8 cellular contexts compared by ENCODE assay signal in the genomic region with DNA sequence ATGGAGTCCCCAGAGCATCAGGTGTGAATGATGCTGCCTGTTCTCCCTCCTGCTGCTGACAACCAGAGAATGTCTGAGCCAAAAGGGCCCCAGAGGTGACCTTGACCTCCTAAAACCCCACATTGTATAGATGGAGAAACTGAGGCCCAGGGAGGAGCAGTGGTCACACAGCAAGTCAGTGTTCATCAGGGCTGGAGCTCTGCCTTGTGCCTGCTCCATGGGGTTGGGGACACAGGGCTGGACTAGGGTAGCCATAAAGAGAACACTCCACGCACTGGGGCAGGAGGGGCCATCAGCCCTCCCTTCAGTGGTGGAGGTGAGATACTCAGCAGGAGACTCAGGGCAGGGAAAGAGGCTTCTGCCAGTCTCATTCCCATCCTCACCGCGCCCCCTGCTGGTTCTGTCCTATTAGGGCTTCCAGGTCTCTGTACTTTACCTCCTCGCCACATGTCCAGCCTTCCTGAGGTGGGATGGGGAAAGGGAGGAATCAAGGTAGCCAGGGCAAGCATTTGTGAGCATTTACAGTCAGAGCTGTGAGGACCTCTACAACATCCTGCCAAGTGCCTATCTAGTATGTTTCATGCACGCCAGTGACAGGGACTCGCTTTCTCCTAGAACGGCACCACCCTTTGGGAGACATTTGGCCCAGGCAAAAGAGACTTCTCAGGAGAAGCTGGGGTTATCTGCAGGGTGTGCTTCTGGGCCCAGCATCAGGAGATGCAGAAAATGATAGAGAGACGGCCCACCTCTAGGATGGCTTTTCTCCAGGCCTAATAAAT. TPM values are rescaled to one million over a fixed set of nuclear protein-coding genes. Genes with fewer than 3 reads are reported as not detected.
A peak's percentile ranks its signal among the peaks of the same experiment; 100 is the strongest.
DNase-seq lines count a peak whose midpoint lies in the region; ATAC-seq, FAIRE-seq and TF ChIP-seq lines count a peak whose summit lies in the region.

No MANE protein-coding gene starts in this region.

- no peak overlapping the region for H2AFZ ChIP-seq in H1 (ENCODE audit: low read length)

- FAIRE-seq in GM18507 (lab: Jason Lieb, UNC) (peak; percentile 50), H1 (lab: Jason Lieb, UNC) (no peak)

- H3K4me2 ChIP-seq in H1 (ENCODE audit: insufficient read depth in 1 of 2, low read depth in 2 of 2, low read length in 2 of 2), result no peak overlapping the region

- WGBS in H1 (ENCODE audit: extremely low coverage in 1 of 2, insufficient coverage in 1 of 2, insufficient read length in 1 of 2, insufficient replicate concordance in 2 of 2, low coverage in 1 of 2, low lambda C conversion rate in 2 of 2, missing lambda C conversion rate in 1 of 2), 2 experiments, result 63% methylated on average over 8 of the region's 8 CpGs; no CpG with 5 or more reads in 1 of the 2 experiments

- H3K23ac ChIP-seq in H1 (ENCODE audit: insufficient read length), result no peak overlapping the region

- ATAC-seq in HG03135 (IDR thresholded peaks at IDR 0.05; ENCODE audit: unreplicated experiment), result no peak

- intact Hi-C loops in A673 (cut with micrococcal nuclease; ENCODE audit: unreplicated experiment), result loop anchor here (1.0 kb wide), 1 partner anchor 103 kb away; no protein-coding TSS in a partner anchor

- H4K8ac ChIP-seq in H1 (ENCODE audit: extremely low read depth, insufficient read depth, low read length), result no peak overlapping the region

- no peak overlapping the region for H2BK20ac ChIP-seq in H1 (ENCODE audit: low read length)

- no peak overlapping the region for H3K56ac ChIP-seq in H1 (replicated peaks; ENCODE audit: insufficient read length, low read depth, low read length)

- DNase-seq in A673 (ENCODE audit: low spot score), result peak; percentile 74
- peak; percentile 36 for DNase-seq in GM18507 (ENCODE audit: extremely low spot score, insufficient read length, low read depth)
- peak; percentile 28 for DNase-seq in NCI-H526 treated with DMSO at 0.1 percent for 48 hours (lab: John Stamatoyannopoulos, UW)
- DNase-seq in activated CD8-positive, alpha-beta memory T cell treated with anti-CD3 and anti-CD28 coated beads for 4 hours (ENCODE audit: low read depth in 2 of 2), result peak; percentile 18 to 22
- DNase-seq in H1 (ENCODE audit: low read depth in 1 of 2, low spot score in 2 of 2), result peak; percentile 39 to 93
- peak; percentile 18 for DNase-seq in midbrain (lab: John Stamatoyannopoulos, UW)
- peak; percentile 89 for DNase-seq in stimulated activated CD8-positive, alpha-beta memory T cell treated with anti-CD3 and anti-CD28 coated beads, Interleukin-4, amount 100 ng/mL, for 48 hours

- H2BK120ac ChIP-seq in H1 (replicated peaks; ENCODE audit: low read depth, low read length), result no peak overlapping the region

- H3K4me3 ChIP-seq in A673 (ENCODE audit: low read depth, low read length, poor library complexity, severe bottlenecking), result no peak overlapping the region
- no peak overlapping the region for H3K4me3 ChIP-seq in H1 (ENCODE audit: extremely low read depth in 1 of 4, insufficient read depth in 2 of 4, low read depth in 3 of 4, low read length in 4 of 4)

- no peak overlapping the region for H2AK5ac ChIP-seq in H1 (ENCODE audit: low read depth, low read length)

- no peak overlapping the region for H3K18ac ChIP-seq in H1 (ENCODE audit: extremely low read depth, low read length)

- no peak overlapping the region for H3K4ac ChIP-seq in H1 (replicated peaks; ENCODE audit: insufficient read length, low read depth, low read length)

- H2BK5ac ChIP-seq in H1 (ENCODE audit: low read depth, low read length), result no peak overlapping the region

- H3K36me3 ChIP-seq in A673 (ENCODE audit: insufficient read depth, low read length, poor library complexity, severe bottlenecking), result no peaks in the 10 kb centered on the region
- H3K36me3 ChIP-seq in H1 (ENCODE audit: control insufficient read depth in 2 of 4, insufficient read depth in 4 of 4, low read length in 3 of 4), result no peaks in the 10 kb centered on the region

- H4K20me1 ChIP-seq in H1 (replicated peaks in 1 of 2; ENCODE audit: control insufficient read depth in 1 of 2, insufficient read depth in 2 of 2, low read length in 2 of 2), result no peaks in the 10 kb centered on the region

- TF ChIP-seq RAD21 in H1 (IDR thresholded peaks at IDR 0.05 in 1 of 2, conservative IDR thresholded peaks at IDR 0.05 in 1 of 2; ENCODE audit: low read depth in 2 of 2, low read length in 2 of 2), result peak; percentile 62 to 70

- CTCF ChIA-PET in A673 (lab: Charles Lee), result interaction anchor here (1.1 kb wide), 1 partner anchor 108 kb away, joined by 3 read pairs; no protein-coding TSS in a partner anchor
- CTCF ChIA-PET in H1 (lab: Charles Lee; ENCODE audit: partially characterized antibody), result interaction anchor here (0.6 to 8.9 kb wide), 33 partner anchors 9 to 619 kb away, joined by 3 to 108 read pairs (median 4); no protein-coding TSS in a partner anchor

- H3K9ac ChIP-seq in H1 (replicated peaks in 1 of 4; ENCODE audit: extremely low read depth in 1 of 4, low read depth in 3 of 4, low read length in 3 of 4), result no peak overlapping the region

- peaks cover 2% of the 10 kb centered on the region for H3K23me2 ChIP-seq in H1 (ENCODE audit: low read depth, low read length)

- H2BK12ac ChIP-seq in H1 (ENCODE audit: low read depth, low read length), result no peak overlapping the region

- no peak overlapping the region for H3K14ac ChIP-seq in H1 (ENCODE audit: insufficient read length)

- H3K27ac ChIP-seq in A673 (ENCODE audit: low read depth, low read length, poor library complexity, severe bottlenecking) (no peak overlapping the region), H1 (ENCODE audit: low read depth, low read length) (no peak overlapping the region)

- no peak for TF ChIP-seq POLR2A in H1 (IDR thresholded peaks at IDR 0.05; ENCODE audit: control extremely low read depth in 1 of 2, low read depth in 2 of 2, low read length in 2 of 2)

- BruUV-seq in A673 (replicated peaks; lab: Mats Ljungman, UMichigan), result no TSS peak

- POLR2A ChIA-PET in A673 (lab: Charles Lee; ENCODE audit: low non-redundant PET) (no interaction called here), H1 (lab: Charles Lee; ENCODE audit: partially characterized antibody) (interaction anchor here (1.6 kb wide), 1 partner anchor 43 kb away, joined by 4 read pairs; the partner anchor contains the start of gene NEU3)

- H3K9me3 ChIP-seq in A673 (ENCODE audit: low read depth, low read length, poor library complexity, severe bottlenecking) (no peaks in the 10 kb centered on the region), H1 (ENCODE audit: insufficient read depth in 2 of 2, low read depth in 1 of 2, low read length in 1 of 2) (no peaks in the 10 kb centered on the region)

- no peak overlapping the region; the same call in none of the 2 replicates for H2BK15ac ChIP-seq in H1 (ENCODE audit: low read length)

- no peaks in the 10 kb centered on the region for H3K79me1 ChIP-seq in H1 (ENCODE audit: low read depth, low read length)

- H3K27me3 ChIP-seq in A673 (replicated peaks; ENCODE audit: insufficient read depth, low read depth, low read length, poor library complexity), result no peaks in the 10 kb centered on the region
- H3K27me3 ChIP-seq in H1 (replicated peaks in 1 of 4; ENCODE audit: control insufficient read depth in 3 of 4, extremely low read depth in 1 of 4, insufficient read depth in 3 of 4, low read length in 3 of 4), result no peaks in the 10 kb centered on the region

- H4K5ac ChIP-seq in H1 (ENCODE audit: insufficient read length, low read depth, low read length), result no peak overlapping the region

- TF ChIP-seq CTCF in A673 (conservative IDR thresholded peaks at IDR 0.05; ENCODE audit: low read depth, low read length) (peak; percentile 86), H1 (IDR thresholded peaks at IDR 0.05; ENCODE audit: control extremely low read depth in 1 of 3, insufficient read depth in 1 of 3, low read depth in 1 of 3, low read length in 3 of 3) (peak; percentile 79 to 92 (median 81))

- H3K4me1 ChIP-seq in A673 (ENCODE audit: insufficient read depth, low read length, poor library complexity, severe bottlenecking) (no peaks in the 10 kb centered on the region), H1 (replicated peaks in 1 of 4; ENCODE audit: control insufficient read depth in 3 of 4, insufficient read depth in 4 of 4, low read length in 3 of 4) (0 out of 7 replicates have a peak, but pooled peaks cover 0 to 2% (median 0%) of the 10 kb centered on the region in 4 experiments)

- TF ChIP-seq EP300 in H1 (IDR thresholded peaks at IDR 0.05; ENCODE audit: borderline replicate concordance in 1 of 2, low read depth in 2 of 2, low read length in 2 of 2), result no peak

- no peaks in the 10 kb centered on the region for H3K79me2 ChIP-seq in H1 (ENCODE audit: control insufficient read depth in 1 of 2, insufficient read depth in 2 of 2, low read length in 2 of 2)

- no peak overlapping the region for H4K91ac ChIP-seq in H1 (replicated peaks; ENCODE audit: insufficient read length, low read length)

TF ChIP-seq in H1, 55 proteins besides CTCF, POLR2A, EP300 and RAD21:
- TF ChIP-seq YY1 (IDR thresholded peaks at IDR 0.05; ENCODE audit: low read depth, low read length) (peak; percentile 15; the same call in 1 of the 2 replicates), RXRA (IDR thresholded peaks at IDR 0.05; ENCODE audit: insufficient read depth, low read depth, low read length) (no peak), BACH1 (IDR thresholded peaks at IDR 0.05; ENCODE audit: low read length) (no peak), TEAD4 (IDR thresholded peaks at IDR 0.05; ENCODE audit: low read depth, low read length) (0 out of 2 replicates have a peak, but pooled peaks have one; percentile 20)
- TF ChIP-seq, protein P1, sequence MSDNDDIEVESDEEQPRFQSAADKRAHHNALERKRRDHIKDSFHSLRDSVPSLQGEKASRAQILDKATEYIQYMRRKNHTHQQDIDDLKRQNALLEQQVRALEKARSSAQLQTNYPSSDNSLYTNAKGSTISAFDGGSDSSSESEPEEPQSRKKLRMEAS (IDR thresholded peaks at IDR 0.05), result no peak

RNA-seq across cellular contexts. Expression of gene NEU3, which starts 43.2 kb away (rescaled TPM):
- total RNA-seq in A673 (2021), result 11.5 and 13.3 TPM in 2 replicates
- total RNA-seq in H1 (2021; fragmentation: NEBNext Ultra II Directional; extraction: Animal tissue kit (Norgen Biotek cat#: 25700)), result 15.6 and 17.8 TPM in 2 replicates
- 8.9 and 11.9 TPM in 2 replicates for polyA plus RNA-seq in H1 (2011; rRNA removed)
- polyA plus RNA-seq in H1 (2011; cell fraction: cytosol; rRNA removed), result 10.1 TPM
- polyA plus RNA-seq in H1 (2011; cell fraction: nucleus; rRNA removed), result 19.6 TPM
- polyA plus RNA-seq in H1 (2012, experiment 1 of 2), result 7.4 to 10.6 TPM (median 9.7 TPM) in 4 replicates
- polyA plus RNA-seq in H1 (2012, experiment 2 of 2), result 3.4 TPM
- polyA plus RNA-seq in H1 (2013, experiment 1 of 2), result 10.1 TPM
- 11.4 TPM for polyA plus RNA-seq in H1 (2013, experiment 2 of 2)
- polyA minus RNA-seq in H1 (2011; rRNA and poly(A)+ RNA removed), result 37.5 and 47.4 TPM in 2 replicates
- polyA minus RNA-seq in H1 (2011; cell fraction: cytosol; rRNA and poly(A)+ RNA removed), result 20.9 TPM
- 22.9 TPM for polyA minus RNA-seq in H1 (2011; cell fraction: nucleus; rRNA and poly(A)+ RNA removed)

Comparison
In these comparisons a context has a peak if more than half of its experiments do, and no peak if none do; other contexts are left out.
1. DNase-seq: peak in every context shown above with its lines; median percentile 89 in stimulated activated CD8-positive, alpha-beta memory T cell treated with anti-CD3 and anti-CD28 coated beads, Interleukin-4, amount 100 ng/mL, for 48 hours; 74 in A673; 66 in H1; 36 in GM18507; 28 in NCI-H526 treated with DMSO at 0.1 percent for 48 hours; 20 in activated CD8-positive, alpha-beta memory T cell treated with anti-CD3 and anti-CD28 coated beads for 4 hours; 18 in midbrain.